In genomic region chr3:156675744-156676466, GRCh38 we compare ENCODE assay signal across 8 cellular contexts. TPM values are rescaled to one million over a fixed set of nuclear protein-coding genes. Genes with fewer than 3 reads are reported as not detected.
DNase-seq lines count a peak whose midpoint lies in the region; ATAC-seq, FAIRE-seq and TF ChIP-seq lines count a peak whose summit lies in the region.

No MANE protein-coding gene starts in this region.

- RAD21 ChIA-PET in GM12878 (lab: Charles Lee; ENCODE audit: unreplicated experiment): interaction anchor here (0.9 to 5.9 kb wide), 16 partner anchors 9 to 461 kb away, joined by 3 to 40 read pairs (median 6); partner anchors contain the start of gene SSR3

- H3K9me3 Mint-ChIP-seq in immature natural killer cell: peaks cover 0 to 2% (median 0%) of the 10 kb centered on the region in 6 donors

- TF ChIP-seq RAD21 in SK-N-SH (IDR thresholded peaks at IDR 0.05; ENCODE audit: low read length) (no peak), GM12878 (IDR thresholded peaks at IDR 0.05; ENCODE audit: insufficient read depth, low read depth, low read length) (no peak)

- WGBS in SK-N-SH (ENCODE audit: low lambda C conversion rate): 2% methylated on average over 25 of the region's 25 CpGs
- 15% methylated on average over 25 of the region's 25 CpGs for WGBS in GM12878 (ENCODE audit: insufficient coverage, insufficient replicate concordance, low lambda C conversion rate, missing lambda C conversion rate)

- peak overlapping the region; percentile 79 for H3K9ac ChIP-seq in SK-N-SH
- H3K9ac ChIP-seq in GM12878 (ENCODE audit: control insufficient read depth, insufficient read depth, low read length): peak overlapping the region; percentile 84

- intact Hi-C loops in GM12878 (cut with micrococcal nuclease; ENCODE audit: unreplicated experiment): loop anchor here (1.0 to 2.0 kb wide), 3 partner anchors 203 to 458 kb away; no protein-coding TSS in a partner anchor

- POLR2A ChIA-PET in SK-N-SH (lab: Yijun Ruan, JAX): interaction anchor here (0.9 to 1.8 kb wide), 3 partner anchors 122 to 413 kb away, joined by 3 to 7 read pairs (median 3); no protein-coding TSS in a partner anchor
- POLR2A ChIA-PET in GM12878 (lab: Charles Lee): interaction anchor here (0.8 to 3.8 kb wide), 14 partner anchors 9 to 485 kb away, joined by 3 to 20 read pairs (median 4); partner anchors contain the start of gene SSR3

- BruUV-seq in GM12878 (replicated peaks; lab: Mats Ljungman, UMichigan): no TSS peak

- peak overlapping the region; percentile 77 for H3K4me2 ChIP-seq in SK-N-SH
- H3K4me2 ChIP-seq in GM12878 (ENCODE audit: control insufficient read depth, insufficient read depth): peak overlapping the region; percentile 82

- H2AFZ ChIP-seq in SK-N-SH (ENCODE audit: low read depth) (peak overlapping the region; percentile 73), GM12878 (ENCODE audit: control insufficient read depth, low read depth, low read length) (no peak overlapping the region)

- CTCF ChIA-PET in SK-N-SH (lab: Yijun Ruan, JAX): interaction anchor here (0.6 to 5.6 kb wide), 29 partner anchors 9 to 525 kb away, joined by 3 to 75 read pairs (median 4); partner anchors contain the start of gene SSR3
- CTCF ChIA-PET in GM12878 (lab: Yijun Ruan, JAX): interaction anchor here (0.6 to 12.1 kb wide), 19 partner anchors 9 to 764 kb away, joined by 3 to 199 read pairs (median 4); partner anchors contain the start of gene SSR3

- H3K9me3 ChIP-seq in SK-N-SH (no peaks in the 10 kb centered on the region), GM12878 (replicated peaks; ENCODE audit: control insufficient read depth, insufficient read depth, low read length) (no peaks in the 10 kb centered on the region)

- 0 out of 2 replicates have a peak, but pooled peaks have one; percentile 19 for TF ChIP-seq CTCF in LNCAP (IDR thresholded peaks at IDR 0.05)
- no peak; the same call in 1 of the 2 replicates for TF ChIP-seq CTCF in SK-N-SH (IDR thresholded peaks at IDR 0.05)
- no peak for TF ChIP-seq CTCF in GM12878 (IDR thresholded peaks at IDR 0.05 in 2 of 3, conservative IDR thresholded peaks at IDR 0.05 in 1 of 3; ENCODE audit: control insufficient read depth in 2 of 3, extremely low read depth in 1 of 3, insufficient read depth in 1 of 3, low read depth in 3 of 3, low read length in 3 of 3)

- peaks cover 17% of the 10 kb centered on the region for H4K20me1 ChIP-seq in SK-N-SH (ENCODE audit: insufficient read depth)
- H4K20me1 ChIP-seq in GM12878 (ENCODE audit: control insufficient read depth, insufficient read depth): peaks cover 3% of the 10 kb centered on the region; the same call in 1 of the 2 replicates

- H3K9me2 ChIP-seq in SK-N-SH: no peaks in the 10 kb centered on the region

- peaks cover 17 to 34% (median 26%) of the 10 kb centered on the region in 3 donors for H3K27me3 Mint-ChIP-seq in immature natural killer cell (ENCODE audit: low read depth in 3 of 3)

- H3K36me3 ChIP-seq in SK-N-SH (replicated peaks in 1 of 2; ENCODE audit: control insufficient read depth in 1 of 2, insufficient read depth in 2 of 2, low read length in 1 of 2): peaks cover 23 to 32% of the 10 kb centered on the region in 2 experiments
- H3K36me3 ChIP-seq in GM12878 (ENCODE audit: control insufficient read depth in 2 of 2, insufficient read depth in 2 of 2, low read length in 1 of 2): peaks cover 3 to 16% of the 10 kb centered on the region in 2 experiments; a peak in 3 of 4 replicates

- H3K79me2 ChIP-seq in SK-N-SH (ENCODE audit: insufficient read depth): peaks cover 64% of the 10 kb centered on the region
- H3K79me2 ChIP-seq in GM12878 (ENCODE audit: control insufficient read depth, insufficient read depth, low read length): peaks cover 64% of the 10 kb centered on the region

- peak overlapping the region; percentile 86 to 92; a peak in 3 of 4 replicates for H3K27ac ChIP-seq in SK-N-SH (ENCODE audit: low read depth in 2 of 2, low read length in 1 of 2)
- peak overlapping the region; percentile 73 for H3K27ac ChIP-seq in GM12878 (ENCODE audit: control insufficient read depth, insufficient read depth)

- peaks cover 65 to 66% of the 10 kb centered on the region in 2 donors for H3K4me1 Mint-ChIP-seq in immature natural killer cell

- TF ChIP-seq EP300 in SK-N-SH (IDR thresholded peaks at IDR 0.05; ENCODE audit: borderline replicate concordance in 1 of 2, low read depth in 1 of 2, low read length in 1 of 2): no peak
- no peak for TF ChIP-seq EP300 in GM12878 (IDR thresholded peaks at IDR 0.05; ENCODE audit: borderline replicate concordance in 1 of 2, control insufficient read depth in 1 of 2, low read depth in 2 of 2, low read length in 2 of 2)

- ATAC-seq in GM12878 (no peak), GM21515 (IDR thresholded peaks at IDR 0.05; ENCODE audit: unreplicated experiment) (no peak)

- H3K27me3 ChIP-seq in SK-N-SH (ENCODE audit: insufficient read depth): no peaks in the 10 kb centered on the region
- H3K27me3 ChIP-seq in GM12878 (replicated peaks in 1 of 2; ENCODE audit: control insufficient read depth in 2 of 2, insufficient read depth in 2 of 2, low read length in 1 of 2): no peaks in the 10 kb centered on the region

- SMC1A ChIA-PET in GM12878 (lab: Charles Lee; ENCODE audit: uncharacterized antibody, unreplicated experiment): interaction anchor here (0.8 to 8.9 kb wide), 21 partner anchors 8 to 461 kb away, joined by 3 to 142 read pairs (median 4); partner anchors contain the start of gene SSR3

- H3F3A ChIP-seq in SK-N-SH (replicated peaks; ENCODE audit: insufficient read depth): peaks cover 12% of the 10 kb centered on the region

- peak overlapping the region; percentile 91 to 98 (median 94) for H3K27ac Mint-ChIP-seq in immature natural killer cell

- H3K4me3 ChIP-seq in SK-N-SH (ENCODE audit: low read depth in 2 of 2, low read length in 1 of 2): peak overlapping the region; percentile 89 to 91
- peak overlapping the region; percentile 98 for H3K4me3 ChIP-seq in GM12878

- FAIRE-seq in GM12878 (lab: Jason Lieb, UNC): no peak

- peak overlapping the region; percentile 87 to 96 (median 90) for H3K4me3 Mint-ChIP-seq in immature natural killer cell

- in situ Hi-C loops in GM12878 (cut with MboI): loop anchor here (5.0 kb wide), 2 partner anchors 406 to 461 kb away; no protein-coding TSS in a partner anchor

- H3K4me1 ChIP-seq in SK-N-SH (ENCODE audit: control insufficient read depth in 1 of 2, insufficient read depth in 2 of 2, low read depth in 1 of 2, low read length in 1 of 2) (peaks cover 5 to 10% of the 10 kb centered on the region in 2 experiments; a peak in 3 of 4 replicates), GM12878 (ENCODE audit: control insufficient read depth, insufficient read depth, low read length) (peaks cover 11% of the 10 kb centered on the region; the same call in 1 of the 2 replicates)

- TF ChIP-seq POLR2A in GM12878 (IDR thresholded peaks at IDR 0.05; ENCODE audit: low read depth, low read length): no peak

- H3K36me3 Mint-ChIP-seq in immature natural killer cell: peaks cover 16 to 25% (median 21%) of the 10 kb centered on the region in 3 donors

- DNase-seq in DMS79 (lab: John Stamatoyannopoulos, UW): peak; percentile 20
- DNase-seq in SK-N-SH: peak; percentile 27
- no peak for DNase-seq in GM12878 (ENCODE audit: low read depth, low spot score)
- peak; percentile 51 to 54 (median 52) for DNase-seq in immature natural killer cell
- DNase-seq in stimulated activated CD4-positive, alpha-beta T cell treated with anti-CD3 and anti-CD28 coated beads, Interleukin-15, amount 100 ng/mL, for 48 hours (ENCODE audit: low read depth in 2 of 2): peak; percentile 9 to 12
- DNase-seq in NCI-H187 treated with DMSO at 0.1 percent for 48 hours (lab: John Stamatoyannopoulos, UW): no peak

TF ChIP-seq in SK-N-SH, 30 proteins besides CTCF, POLR2A, EP300 and RAD21 (continues in another document):
- TF ChIP-seq FOSL2 (IDR thresholded peaks at IDR 0.05; ENCODE audit: borderline replicate concordance, low read depth) (peak; percentile 43; the same call in 1 of the 2 replicates), MAX (IDR thresholded peaks at IDR 0.05; ENCODE audit: low read depth) (peak; percentile 63)

TF ChIP-seq in GM12878, 131 proteins besides CTCF, POLR2A, EP300 and RAD21 (continues in another document):
- TF ChIP-seq ZNF24 (IDR thresholded peaks at IDR 0.05): no peak

RNA-seq across cellular contexts. Expression of gene TIPARP, which starts 1.5 kb away (rescaled TPM):
- polyA plus RNA-seq in SK-N-SH (2012; rRNA removed) (6.2 TPM in 2 replicates), GM12878 (2011; rRNA removed) (13.5 and 17.2 TPM in 2 replicates), GM12878 (2014; fragmentation: Illumina TruSeq; extraction: Trizol) (17.8 and 22.1 TPM in 2 replicates), GM12878 (2014; fragmentation: Nextera tagmentation; extraction: Ambion mirVana) (1 to 10 TPM; 3.2 to 3.3 TPM), GM12878 (2014; rRNA removed) (7.6 and 9.3 TPM in 2 replicates), GM12878 (2016; fragmentation: Nextera tagmentation; extraction: Ambion mirVana) (1 to 10 TPM; 6.1 to 7.9 TPM), immature natural killer cell (10 to 100 TPM; 21.7 to 32.6 (median 22.6) TPM)
- polyA plus RNA-seq in SK-N-SH (2012; cell fraction: cytosol; rRNA removed): 6.5 and 10.8 TPM in 2 replicates
- 3.7 and 11.4 TPM in 2 replicates for polyA plus RNA-seq in SK-N-SH (2012; cell fraction: nucleus; rRNA removed)
- total RNA-seq in GM12878 (2013; cell fraction: nucleolus; rRNA removed): 60.0 and 68.9 TPM in 2 replicates
- total RNA-seq in GM12878 (2014; rRNA removed) (17.8 and 23.4 TPM in 2 replicates), GM12878 (2014; rRNA removed; fragmentation: Illumina TruSeq; extraction: Trizol) (21.5 TPM in 2 replicates), GM12878 (2021) (13.8 and 14.8 TPM in 2 replicates)
- polyA plus RNA-seq in GM12878 (2011; ENCODE audit: low read depth): 12.8 TPM
- polyA plus RNA-seq in GM12878 (2011; cell fraction: cytosol; rRNA removed): 5.4 and 9.3 TPM in 2 replicates
- polyA plus RNA-seq in GM12878 (2011; cell fraction: nucleus; rRNA removed): 12.0 and 17.3 TPM in 2 replicates
- polyA plus RNA-seq in GM12878 (2012): 16.9 and 22.4 TPM in 2 replicates
- 17.3 and 21.8 TPM in 2 replicates for polyA minus RNA-seq in GM12878 (2011; rRNA and poly(A)+ RNA removed)
- polyA minus RNA-seq in GM12878 (2011; cell fraction: cytosol; rRNA and poly(A)+ RNA removed): 6.5 and 7.7 TPM in 2 replicates
- 41.8 and 42.7 TPM in 2 replicates for polyA minus RNA-seq in GM12878 (2011; cell fraction: nucleus; rRNA and poly(A)+ RNA removed)

Comparison
In these comparisons a context has a peak if more than half of its experiments do, and no peak if none do; other contexts are left out.
1. DNase-seq: peak in DMS79 (single experiment), SK-N-SH (single experiment), immature natural killer cell (3 of 3) and stimulated activated CD4-positive, alpha-beta T cell treated with anti-CD3 and anti-CD28 coated beads, Interleukin-15, amount 100 ng/mL, for 48 hours (2 of 2); none in GM12878 (single experiment) and NCI-H187 treated with DMSO at 0.1 percent for 48 hours (single experiment).